In genomic region chr11:11841605-11842425, GRCh38 we compare ENCODE assay signal across 1 cellular context.
TF ChIP-seq lines count a peak whose summit lies in the region.

Gene USP47, plus strand, starts transcription at chr11:11841972. Its CDS starts 214 bp downstream, at chr11:11842186.

TF ChIP-seq in HepG2, 621 proteins besides CTCF, POLR2A, EP300 and RAD21 (continued from another document and continues in another):
- TF ChIP-seq MLX (CRISPR knock-in tag; IDR thresholded peaks at IDR 0.05) = peak; percentile 43; the same call in 1 of the 2 replicates
- TF ChIP-seq, protein P1, sequence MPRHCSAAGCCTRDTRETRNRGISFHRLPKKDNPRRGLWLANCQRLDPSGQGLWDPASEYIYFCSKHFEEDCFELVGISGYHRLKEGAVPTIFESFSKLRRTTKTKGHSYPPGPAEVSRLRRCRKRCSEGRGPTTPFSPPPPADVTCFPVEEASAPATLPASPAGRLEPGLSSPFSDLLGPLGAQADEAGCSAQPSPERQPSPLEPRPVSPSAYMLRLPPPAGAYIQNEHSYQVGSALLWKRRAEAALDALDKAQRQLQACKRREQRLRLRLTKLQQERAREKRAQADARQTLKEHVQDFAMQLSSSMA (CRISPR knock-in tag; IDR thresholded peaks at IDR 0.05) = no peak; the same call in 1 of the 2 replicates
- TF ChIP-seq, protein P2, sequence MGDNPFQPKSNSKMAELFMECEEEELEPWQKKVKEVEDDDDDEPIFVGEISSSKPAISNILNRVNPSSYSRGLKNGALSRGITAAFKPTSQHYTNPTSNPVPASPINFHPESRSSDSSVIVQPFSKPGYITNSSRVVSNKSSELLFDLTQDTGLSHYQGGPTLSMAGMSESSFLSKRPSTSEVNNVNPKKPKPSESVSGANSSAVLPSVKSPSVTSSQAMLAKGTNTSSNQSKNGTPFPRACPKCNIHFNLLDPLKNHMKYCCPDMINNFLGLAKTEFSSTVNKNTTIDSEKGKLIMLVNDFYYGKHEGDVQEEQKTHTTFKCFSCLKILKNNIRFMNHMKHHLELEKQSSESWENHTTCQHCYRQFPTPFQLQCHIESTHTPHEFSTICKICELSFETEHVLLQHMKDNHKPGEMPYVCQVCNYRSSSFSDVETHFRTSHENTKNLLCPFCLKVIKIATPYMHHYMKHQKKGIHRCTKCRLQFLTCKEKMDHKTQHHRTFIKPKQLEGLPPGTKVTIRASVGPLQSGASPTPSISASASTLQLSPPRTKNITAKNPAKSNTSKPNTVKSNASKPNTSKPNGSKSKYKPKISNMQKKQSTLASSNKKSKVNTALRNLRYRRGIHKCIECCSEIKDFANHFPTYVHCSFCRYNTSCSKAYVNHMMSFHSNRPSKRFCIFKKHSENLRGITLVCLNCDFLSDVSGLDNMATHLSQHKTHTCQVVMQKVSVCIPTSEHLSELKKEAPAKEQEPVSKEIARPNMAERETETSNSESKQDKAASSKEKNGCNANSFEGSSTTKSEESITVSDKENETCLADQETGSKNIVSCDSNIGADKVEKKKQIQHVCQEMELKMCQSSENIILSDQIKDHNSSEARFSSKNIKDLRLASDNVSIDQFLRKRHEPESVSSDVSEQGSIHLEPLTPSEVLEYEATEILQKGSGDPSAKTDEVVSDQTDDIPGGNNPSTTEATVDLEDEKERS (CRISPR knock-in tag; IDR thresholded peaks at IDR 0.05) = 0 out of 2 replicates have a peak, but pooled peaks have one; percentile 38
- TF ChIP-seq HOXA9 (CRISPR knock-in tag; IDR thresholded peaks at IDR 0.05; ENCODE audit: borderline replicate concordance) = no peak
- no peak for TF ChIP-seq TFAP4 (IDR thresholded peaks at IDR 0.05; ENCODE audit: borderline replicate concordance, low read depth)
- TF ChIP-seq, protein P3, sequence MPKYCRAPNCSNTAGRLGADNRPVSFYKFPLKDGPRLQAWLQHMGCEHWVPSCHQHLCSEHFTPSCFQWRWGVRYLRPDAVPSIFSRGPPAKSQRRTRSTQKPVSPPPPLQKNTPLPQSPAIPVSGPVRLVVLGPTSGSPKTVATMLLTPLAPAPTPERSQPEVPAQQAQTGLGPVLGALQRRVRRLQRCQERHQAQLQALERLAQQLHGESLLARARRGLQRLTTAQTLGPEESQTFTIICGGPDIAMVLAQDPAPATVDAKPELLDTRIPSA (CRISPR knock-in tag; IDR thresholded peaks at IDR 0.05; ENCODE audit: borderline replicate concordance) = peak; percentile 49; the same call in 1 of the 2 replicates
- TF ChIP-seq ERF (CRISPR knock-in tag; IDR thresholded peaks at IDR 0.05) = peak; percentile 75; the same call in 1 of the 2 replicates
- TF ChIP-seq ZNF44 (CRISPR knock-in tag; IDR thresholded peaks at IDR 0.05) = no peak
- no peak for TF ChIP-seq EED (CRISPR knock-in tag; IDR thresholded peaks at IDR 0.05)
- no peak for TF ChIP-seq JUNB (CRISPR knock-in tag; IDR thresholded peaks at IDR 0.05; ENCODE audit: borderline replicate concordance)
- TF ChIP-seq ZNF569 (CRISPR knock-in tag; IDR thresholded peaks at IDR 0.05; ENCODE audit: borderline replicate concordance) = no peak
- TF ChIP-seq IRF1 (CRISPR knock-in tag; IDR thresholded peaks at IDR 0.05; ENCODE audit: low read depth) = no peak
- TF ChIP-seq RXRA (CRISPR knock-in tag; IDR thresholded peaks at IDR 0.05) = peak; percentile 59; the same call in 1 of the 2 replicates
- TF ChIP-seq GLI4 (CRISPR knock-in tag; IDR thresholded peaks at IDR 0.05; ENCODE audit: borderline replicate concordance) = peak; percentile 52; the same call in 1 of the 2 replicates
- no peak; the same call in 1 of the 2 replicates for TF ChIP-seq NR2C2 (CRISPR knock-in tag; IDR thresholded peaks at IDR 0.05; ENCODE audit: borderline replicate concordance)
- TF ChIP-seq MZF1 (CRISPR knock-in tag; IDR thresholded peaks at IDR 0.05; ENCODE audit: borderline replicate concordance) = no peak
- TF ChIP-seq, protein P4, sequence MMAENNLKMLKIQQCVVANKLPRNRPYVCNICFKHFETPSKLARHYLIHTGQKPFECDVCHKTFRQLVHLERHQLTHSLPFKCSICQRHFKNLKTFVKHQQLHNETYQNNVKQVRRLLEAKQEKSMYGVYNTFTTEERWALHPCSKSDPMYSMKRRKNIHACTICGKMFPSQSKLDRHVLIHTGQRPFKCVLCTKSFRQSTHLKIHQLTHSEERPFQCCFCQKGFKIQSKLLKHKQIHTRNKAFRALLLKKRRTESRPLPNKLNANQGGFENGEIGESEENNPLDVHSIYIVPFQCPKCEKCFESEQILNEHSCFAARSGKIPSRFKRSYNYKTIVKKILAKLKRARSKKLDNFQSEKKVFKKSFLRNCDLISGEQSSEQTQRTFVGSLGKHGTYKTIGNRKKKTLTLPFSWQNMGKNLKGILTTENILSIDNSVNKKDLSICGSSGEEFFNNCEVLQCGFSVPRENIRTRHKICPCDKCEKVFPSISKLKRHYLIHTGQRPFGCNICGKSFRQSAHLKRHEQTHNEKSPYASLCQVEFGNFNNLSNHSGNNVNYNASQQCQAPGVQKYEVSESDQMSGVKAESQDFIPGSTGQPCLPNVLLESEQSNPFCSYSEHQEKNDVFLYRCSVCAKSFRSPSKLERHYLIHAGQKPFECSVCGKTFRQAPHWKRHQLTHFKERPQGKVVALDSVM (CRISPR knock-in tag; IDR thresholded peaks at IDR 0.05) = peak; percentile 57
- TF ChIP-seq, protein P5, sequence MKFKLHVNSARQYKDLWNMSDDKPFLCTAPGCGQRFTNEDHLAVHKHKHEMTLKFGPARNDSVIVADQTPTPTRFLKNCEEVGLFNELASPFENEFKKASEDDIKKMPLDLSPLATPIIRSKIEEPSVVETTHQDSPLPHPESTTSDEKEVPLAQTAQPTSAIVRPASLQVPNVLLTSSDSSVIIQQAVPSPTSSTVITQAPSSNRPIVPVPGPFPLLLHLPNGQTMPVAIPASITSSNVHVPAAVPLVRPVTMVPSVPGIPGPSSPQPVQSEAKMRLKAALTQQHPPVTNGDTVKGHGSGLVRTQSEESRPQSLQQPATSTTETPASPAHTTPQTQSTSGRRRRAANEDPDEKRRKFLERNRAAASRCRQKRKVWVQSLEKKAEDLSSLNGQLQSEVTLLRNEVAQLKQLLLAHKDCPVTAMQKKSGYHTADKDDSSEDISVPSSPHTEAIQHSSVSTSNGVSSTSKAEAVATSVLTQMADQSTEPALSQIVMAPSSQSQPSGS (CRISPR knock-in tag; IDR thresholded peaks at IDR 0.05) = peak; percentile 52; the same call in 1 of the 2 replicates
- TF ChIP-seq, protein P6, sequence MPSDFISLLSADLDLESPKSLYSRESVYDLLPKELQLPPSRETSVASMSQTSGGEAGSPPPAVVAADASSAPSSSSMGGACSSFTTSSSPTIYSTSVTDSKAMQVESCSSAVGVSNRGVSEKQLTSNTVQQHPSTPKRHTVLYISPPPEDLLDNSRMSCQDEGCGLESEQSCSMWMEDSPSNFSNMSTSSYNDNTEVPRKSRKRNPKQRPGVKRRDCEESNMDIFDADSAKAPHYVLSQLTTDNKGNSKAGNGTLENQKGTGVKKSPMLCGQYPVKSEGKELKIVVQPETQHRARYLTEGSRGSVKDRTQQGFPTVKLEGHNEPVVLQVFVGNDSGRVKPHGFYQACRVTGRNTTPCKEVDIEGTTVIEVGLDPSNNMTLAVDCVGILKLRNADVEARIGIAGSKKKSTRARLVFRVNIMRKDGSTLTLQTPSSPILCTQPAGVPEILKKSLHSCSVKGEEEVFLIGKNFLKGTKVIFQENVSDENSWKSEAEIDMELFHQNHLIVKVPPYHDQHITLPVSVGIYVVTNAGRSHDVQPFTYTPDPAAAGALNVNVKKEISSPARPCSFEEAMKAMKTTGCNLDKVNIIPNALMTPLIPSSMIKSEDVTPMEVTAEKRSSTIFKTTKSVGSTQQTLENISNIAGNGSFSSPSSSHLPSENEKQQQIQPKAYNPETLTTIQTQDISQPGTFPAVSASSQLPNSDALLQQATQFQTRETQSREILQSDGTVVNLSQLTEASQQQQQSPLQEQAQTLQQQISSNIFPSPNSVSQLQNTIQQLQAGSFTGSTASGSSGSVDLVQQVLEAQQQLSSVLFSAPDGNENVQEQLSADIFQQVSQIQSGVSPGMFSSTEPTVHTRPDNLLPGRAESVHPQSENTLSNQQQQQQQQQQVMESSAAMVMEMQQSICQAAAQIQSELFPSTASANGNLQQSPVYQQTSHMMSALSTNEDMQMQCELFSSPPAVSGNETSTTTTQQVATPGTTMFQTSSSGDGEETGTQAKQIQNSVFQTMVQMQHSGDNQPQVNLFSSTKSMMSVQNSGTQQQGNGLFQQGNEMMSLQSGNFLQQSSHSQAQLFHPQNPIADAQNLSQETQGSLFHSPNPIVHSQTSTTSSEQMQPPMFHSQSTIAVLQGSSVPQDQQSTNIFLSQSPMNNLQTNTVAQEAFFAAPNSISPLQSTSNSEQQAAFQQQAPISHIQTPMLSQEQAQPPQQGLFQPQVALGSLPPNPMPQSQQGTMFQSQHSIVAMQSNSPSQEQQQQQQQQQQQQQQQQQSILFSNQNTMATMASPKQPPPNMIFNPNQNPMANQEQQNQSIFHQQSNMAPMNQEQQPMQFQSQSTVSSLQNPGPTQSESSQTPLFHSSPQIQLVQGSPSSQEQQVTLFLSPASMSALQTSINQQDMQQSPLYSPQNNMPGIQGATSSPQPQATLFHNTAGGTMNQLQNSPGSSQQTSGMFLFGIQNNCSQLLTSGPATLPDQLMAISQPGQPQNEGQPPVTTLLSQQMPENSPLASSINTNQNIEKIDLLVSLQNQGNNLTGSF (CRISPR knock-in tag; IDR thresholded peaks at IDR 0.05) = no peak
- TF ChIP-seq REL (CRISPR knock-in tag; conservative IDR thresholded peaks at IDR 0.05) = no peak
- TF ChIP-seq ZSCAN29 (CRISPR knock-in tag; conservative IDR thresholded peaks at IDR 0.05) = no peak; the same call in 1 of the 2 replicates
- TF ChIP-seq KDM4B (CRISPR knock-in tag; IDR thresholded peaks at IDR 0.05) = peak; percentile 5; the same call in 1 of the 2 replicates
- no peak for TF ChIP-seq ZNF615 (CRISPR knock-in tag; IDR thresholded peaks at IDR 0.05; ENCODE audit: borderline replicate concordance)
- no peak for TF ChIP-seq E2F2 (CRISPR knock-in tag; IDR thresholded peaks at IDR 0.05; ENCODE audit: borderline replicate concordance)
- no peak for TF ChIP-seq ISX (CRISPR knock-in tag; conservative IDR thresholded peaks at IDR 0.05)
- TF ChIP-seq HMGXB4 (CRISPR knock-in tag; IDR thresholded peaks at IDR 0.05; ENCODE audit: borderline replicate concordance in 1 of 2, low read depth in 1 of 2) = peak; percentile 86 to 98
- TF ChIP-seq ETV6 (CRISPR knock-in tag; conservative IDR thresholded peaks at IDR 0.05) = peak; percentile 81
- TF ChIP-seq MIXL1 (CRISPR knock-in tag; IDR thresholded peaks at IDR 0.05) = no peak
- peak; percentile 75; the same call in 1 of the 2 replicates for TF ChIP-seq ZNF543 (CRISPR knock-in tag; IDR thresholded peaks at IDR 0.05)
- TF ChIP-seq ZNF225 (CRISPR knock-in tag; IDR thresholded peaks at IDR 0.05) = peak; percentile 95; the same call in 1 of the 2 replicates
